In the genomic region with DNA sequence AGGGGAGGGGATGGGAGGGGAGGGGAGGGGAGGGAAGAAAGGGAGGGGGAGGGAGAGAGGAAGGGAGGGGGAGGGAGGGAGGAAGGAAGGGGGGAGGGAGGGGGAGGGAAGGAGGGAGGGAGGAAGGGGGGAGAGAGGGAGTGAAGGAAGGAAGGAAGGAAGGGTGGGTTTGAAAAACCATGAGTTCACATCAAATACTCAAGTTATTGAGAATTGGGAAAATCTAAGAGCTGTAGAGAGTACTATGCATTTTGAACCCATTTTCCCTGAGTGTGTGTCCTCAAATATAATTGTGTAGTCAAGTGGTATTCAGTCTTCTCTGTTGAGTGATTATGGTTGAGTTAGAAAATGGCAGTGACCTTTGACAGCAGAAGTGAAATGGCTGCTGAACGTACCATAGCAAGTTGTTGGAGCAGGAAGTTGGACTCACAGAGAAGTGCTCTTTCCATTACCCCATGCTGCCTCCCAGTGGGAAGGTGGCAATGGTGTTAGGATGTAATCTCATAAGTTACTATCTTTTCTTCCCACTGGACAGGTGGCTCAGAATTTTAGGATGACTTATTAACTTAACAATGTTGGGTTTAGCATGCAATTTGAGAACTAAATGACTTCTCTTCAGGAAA, we compare ENCODE assay signal across 10 cellular contexts.
DNase-seq lines count a peak whose midpoint lies in the region; ATAC-seq and TF ChIP-seq lines count a peak whose summit lies in the region.
"Had no signal": no experiment of that assay in that cellular context is flagged by ENCODE, and none has a peak within 500 bp of the region (broad histone marks: within the 10 kb centered on the region; RNA-seq: fewer than 3 reads in every experiment).

No MANE protein-coding gene starts in this region.

- H3K9me3 Mint-ChIP-seq in Calu3 (ENCODE audit: low read depth, unreplicated experiment) = peaks cover 8% of the 10 kb centered on the region
- H3K9me3 Mint-ChIP-seq in T-helper 2 cell treated with Interferon-gamma antibody and Interleukin-4, amounts not matched to agents 5 μg/mL and 100 μg/mL, for 36 hours = peaks cover 11% of the 10 kb centered on the region

- no peaks in the 10 kb centered on the region for H3K9me2 ChIP-seq in Karpas-422 (replicated peaks; ENCODE audit: insufficient read depth, low read length)

- H3K4me1 ChIP-seq in Karpas-422 (ENCODE audit: low read length) = peaks cover 3% of the 10 kb centered on the region

- H3K4me3 ChIP-seq in Karpas-422 (ENCODE audit: low read length) (no peak overlapping the region), fibroblast of pulmonary artery (replicated peaks; ENCODE audit: low read depth, low read length) (no peak overlapping the region)
- H3K4me3 ChIP-seq: lung, SK-N-MC had no signal

- no peak overlapping the region for H3K4me3 Mint-ChIP-seq in Calu3 (ENCODE audit: low read depth, unreplicated experiment)
- no peak overlapping the region for H3K4me3 Mint-ChIP-seq in T-helper 2 cell treated with Interferon-gamma antibody and Interleukin-4, amounts not matched to agents 5 μg/mL and 100 μg/mL, for 36 hours

- H3K27me3 Mint-ChIP-seq in Calu3 (ENCODE audit: unreplicated experiment) = no peaks in the 10 kb centered on the region
- H3K27me3 Mint-ChIP-seq in T-helper 2 cell treated with Interferon-gamma antibody and Interleukin-4, amounts not matched to agents 5 μg/mL and 100 μg/mL, for 36 hours (ENCODE audit: low read depth) = no peaks in the 10 kb centered on the region

- H3K9me3 ChIP-seq in Karpas-422 (ENCODE audit: low read length) = no peaks in the 10 kb centered on the region

- no peaks in the 10 kb centered on the region for H3K79me2 ChIP-seq in Karpas-422 (ENCODE audit: low read length)

- 0 out of 2 replicates have a peak, but pooled peaks cover 4% of the 10 kb centered on the region for H3K27me3 ChIP-seq in Karpas-422 (ENCODE audit: low read length)

- H3K9ac ChIP-seq in Karpas-422 (ENCODE audit: low read length) = no peak overlapping the region

- ATAC-seq in GM18867 (IDR thresholded peaks at IDR 0.05; ENCODE audit: unreplicated experiment) (peak; percentile 51), sciatic nerve (peak; percentile 55)

- no peak overlapping the region for H3K27ac ChIP-seq in Karpas-422 (ENCODE audit: low read length)
- H3K27ac ChIP-seq: SK-N-MC had no signal

- DNase-seq in Calu3 (peak; percentile 61), Karpas-422 (peak; percentile 80), fibroblast of pulmonary artery (ENCODE audit: low read depth) (peak; percentile 83), sciatic nerve (ENCODE audit: low spot score) (no peak), cortex of kidney (lab: John Stamatoyannopoulos, UW) (no peak)
- DNase-seq in T-helper 2 cell treated with Interferon-gamma antibody and Interleukin-4, amounts not matched to agents 5 μg/mL and 100 μg/mL, for 36 hours (ENCODE audit: low spot score) = peak; percentile 24
- no peak for DNase-seq in activated CD8-positive, alpha-beta memory T cell treated with anti-CD3 and anti-CD28 coated beads, Interleukin-2, amount 50 U/mL, for 48 hours

- no peaks in the 10 kb centered on the region for H3K36me3 Mint-ChIP-seq in Calu3 (ENCODE audit: insufficient read depth, unreplicated experiment)
- peaks cover 9% of the 10 kb centered on the region for H3K36me3 Mint-ChIP-seq in T-helper 2 cell treated with Interferon-gamma antibody and Interleukin-4, amounts not matched to agents 5 μg/mL and 100 μg/mL, for 36 hours (ENCODE audit: low read depth)

- CTCF ChIA-PET in Calu3 (lab: Charles Lee) = interaction anchor here (1.0 to 1.1 kb wide), 2 partner anchors 8 to 216 kb away, joined by 3 read pairs; no protein-coding TSS in a partner anchor

- H3K4me1 Mint-ChIP-seq in Calu3 (ENCODE audit: low read depth, unreplicated experiment) = peaks cover 9% of the 10 kb centered on the region
- H3K4me1 Mint-ChIP-seq in T-helper 2 cell treated with Interferon-gamma antibody and Interleukin-4, amounts not matched to agents 5 μg/mL and 100 μg/mL, for 36 hours (ENCODE audit: low read depth) = peaks cover 25% of the 10 kb centered on the region

- H4K20me1 ChIP-seq in Karpas-422 (ENCODE audit: insufficient read depth, low read depth, low read length) = no peaks in the 10 kb centered on the region

- TF ChIP-seq CTCF in Calu3 (IDR thresholded peaks at IDR 0.05; ENCODE audit: unreplicated experiment) (no peak), fibroblast of pulmonary artery (IDR thresholded peaks at IDR 0.05; ENCODE audit: low read length, missing control alignments) (peak; percentile 69)

- intact Hi-C loops in Calu3 (cut with micrococcal nuclease; ENCODE audit: unreplicated experiment) (loop anchor here (5.0 to 10.0 kb wide), 3 partner anchors 310 to 1273 kb away; no protein-coding TSS in a partner anchor), sciatic nerve (cut with DNase I) (no loop called here)

- H3K27ac Mint-ChIP-seq in Calu3 (ENCODE audit: unreplicated experiment) = no peak overlapping the region
- no peak overlapping the region for H3K27ac Mint-ChIP-seq in T-helper 2 cell treated with Interferon-gamma antibody and Interleukin-4, amounts not matched to agents 5 μg/mL and 100 μg/mL, for 36 hours

- H3K4me2 ChIP-seq in Karpas-422 (ENCODE audit: low read depth, low read length, poor library complexity, severe bottlenecking) = no peak overlapping the region

- H2AFZ ChIP-seq in Karpas-422 (ENCODE audit: low read length) = no peak overlapping the region

- no TSS peak for BruUV-seq in Calu3 (replicated peaks; lab: Mats Ljungman, UMichigan)

- no peaks in the 10 kb centered on the region for H3K36me3 ChIP-seq in Karpas-422 (ENCODE audit: insufficient read depth, low read length)

Comparison
In these comparisons a context has a peak if more than half of its experiments do, and no peak if none do; other contexts are left out.
1. DNase-seq: peak in Calu3 (single experiment), Karpas-422 (single experiment), T-helper 2 cell treated with Interferon-gamma antibody and Interleukin-4, amounts not matched to agents 5 μg/mL and 100 μg/mL, for 36 hours (single experiment) and fibroblast of pulmonary artery (single experiment); none in sciatic nerve (single experiment), activated CD8-positive, alpha-beta memory T cell treated with anti-CD3 and anti-CD28 coated beads, Interleukin-2, amount 50 U/mL, for 48 hours (single experiment) and cortex of kidney (single experiment).